ENCODE assay signal across 14 cellular contexts in genomic region chr6:137283940-137284910, GRCh38.
DNase-seq lines count a peak whose midpoint lies in the region; ATAC-seq and TF ChIP-seq lines count a peak whose summit lies in the region.
"Had no signal": no experiment of that assay in that cellular context is flagged by ENCODE, and none has a peak within 500 bp of the region (broad histone marks: within the 10 kb centered on the region; RNA-seq: fewer than 3 reads in every experiment).

No MANE protein-coding gene starts in this region.

- intact Hi-C loops in activated T-helper 2 cell treated with anti-CD3 and anti-CD28 coated beads, Interferon-gamma antibody, Interleukin-2, Interleukin-4, amounts not matched to agents 10 μg/mL and 5 μg/mL and 100 μg/mL, durations not matched to agents 14 hours and 24 hours and 36 hours (cut with micrococcal nuclease): no loop called here

- WGBS in tibial nerve, 2 donors: 68 to 69% methylated on average over 9 of the region's 9 CpGs

- DNase-seq in GM12864 (ENCODE audit: low read depth) (peak; percentile 61), DMS114 treated with DMSO at 0.1 percent for 48 hours (lab: John Stamatoyannopoulos, UW; ENCODE audit: unreplicated experiment) (no peak), NCI-H345 (lab: John Stamatoyannopoulos, UW) (no peak), tibial nerve (ENCODE audit: low spot score in 2 of 2) (no peak)
- no peak for DNase-seq in activated T-helper 2 cell treated with anti-CD3 and anti-CD28 coated beads, Interferon-gamma antibody, Interleukin-2, Interleukin-4, amounts not matched to agents 10 μg/mL and 5 μg/mL and 100 μg/mL, durations not matched to agents 14 hours and 24 hours and 36 hours (ENCODE audit: low spot score)
- DNase-seq in activated CD4-positive, CD25-positive, alpha-beta regulatory T cell treated with anti-CD3 and anti-CD28 coated beads, Interleukin-2, amount 50 U/mL, for 72 hours: no peak
- DNase-seq: body of pancreas, GF-D8, right cardiac atrium, T1000 had no signal

- H3K4me3 Mint-ChIP-seq in activated T-helper 2 cell treated with anti-CD3 and anti-CD28 coated beads, Interferon-gamma antibody, Interleukin-2, Interleukin-4, amounts not matched to agents 10 μg/mL and 5 μg/mL and 100 μg/mL, durations not matched to agents 14 hours and 24 hours and 36 hours (ENCODE audit: low read depth): no peak overlapping the region

- H3K4me1 ChIP-seq in tibial nerve: no peaks in the 10 kb centered on the region
- H3K4me1 ChIP-seq: body of pancreas had no signal

- H3K27me3 Mint-ChIP-seq in activated T-helper 2 cell treated with anti-CD3 and anti-CD28 coated beads, Interferon-gamma antibody, Interleukin-2, Interleukin-4, amounts not matched to agents 10 μg/mL and 5 μg/mL and 100 μg/mL, durations not matched to agents 14 hours and 24 hours and 36 hours (ENCODE audit: low read depth): peaks cover 32% of the 10 kb centered on the region

- H3K27ac Mint-ChIP-seq in activated T-helper 2 cell treated with anti-CD3 and anti-CD28 coated beads, Interferon-gamma antibody, Interleukin-2, Interleukin-4, amounts not matched to agents 10 μg/mL and 5 μg/mL and 100 μg/mL, durations not matched to agents 14 hours and 24 hours and 36 hours: peak overlapping the region; percentile 18

- peak overlapping the region; percentile 25 for H3K4me3 ChIP-seq in GM12864 (ENCODE audit: low read depth, low read length)
- no peak overlapping the region for H3K4me3 ChIP-seq in tibial nerve
- H3K4me3 ChIP-seq: body of pancreas, thoracic aorta had no signal

- TF ChIP-seq EP300 in tibial nerve (IDR thresholded peaks at IDR 0.05): no peak

- H3K9me3 Mint-ChIP-seq in activated T-helper 2 cell treated with anti-CD3 and anti-CD28 coated beads, Interferon-gamma antibody, Interleukin-2, Interleukin-4, amounts not matched to agents 10 μg/mL and 5 μg/mL and 100 μg/mL, durations not matched to agents 14 hours and 24 hours and 36 hours: peaks cover 4% of the 10 kb centered on the region

- H3K36me3 ChIP-seq in tibial nerve: no peaks in the 10 kb centered on the region
- H3K36me3 ChIP-seq: thoracic aorta had no signal

- TF ChIP-seq CTCF in GM12864 (IDR thresholded peaks at IDR 0.05; ENCODE audit: low read depth, low read length, missing control alignments) (no peak), tibial nerve (IDR thresholded peaks at IDR 0.05) (no peak)

- H3K27me3 ChIP-seq in tibial nerve: no peaks in the 10 kb centered on the region
- H3K27me3 ChIP-seq: body of pancreas had no signal

- H3K9me3 ChIP-seq in tibial nerve: no peaks in the 10 kb centered on the region
- H3K9me3 ChIP-seq: body of pancreas, thoracic aorta had no signal

- no peak for TF ChIP-seq POLR2A in tibial nerve (IDR thresholded peaks at IDR 0.05)

- H3K4me1 Mint-ChIP-seq in activated T-helper 2 cell treated with anti-CD3 and anti-CD28 coated beads, Interferon-gamma antibody, Interleukin-2, Interleukin-4, amounts not matched to agents 10 μg/mL and 5 μg/mL and 100 μg/mL, durations not matched to agents 14 hours and 24 hours and 36 hours (ENCODE audit: low read depth): peaks cover 10% of the 10 kb centered on the region

- no peaks in the 10 kb centered on the region for H3K36me3 Mint-ChIP-seq in activated T-helper 2 cell treated with anti-CD3 and anti-CD28 coated beads, Interferon-gamma antibody, Interleukin-2, Interleukin-4, amounts not matched to agents 10 μg/mL and 5 μg/mL and 100 μg/mL, durations not matched to agents 14 hours and 24 hours and 36 hours (ENCODE audit: low read depth)

- no peak overlapping the region for H3K27ac ChIP-seq in tibial nerve
- H3K27ac ChIP-seq: body of pancreas, KMS-11, thoracic aorta had no signal

- ATAC-seq in GM19452 (IDR thresholded peaks at IDR 0.05; ENCODE audit: unreplicated experiment) (peak; percentile 81), HG03108 (IDR thresholded peaks at IDR 0.05; ENCODE audit: unreplicated experiment) (peak; percentile 59)
- ATAC-seq: body of pancreas, right cardiac atrium had no signal
